ENCODE assay signal across 8 cellular contexts in genomic region chr1:199041173-199041914, GRCh38.
A peak's percentile ranks its signal among the peaks of the same experiment; 100 is the strongest.
DNase-seq lines count a peak whose midpoint lies in the region; ATAC-seq and TF ChIP-seq lines count a peak whose summit lies in the region.
"Had no signal": no experiment of that assay in that cellular context is flagged by ENCODE, and none has a peak within 500 bp of the region (broad histone marks: within the 10 kb centered on the region; RNA-seq: fewer than 3 reads in every experiment).

No MANE protein-coding gene starts in this region.

- H2AFZ ChIP-seq in OCI-LY3 (ENCODE audit: low read depth, low read length): peak overlapping the region; percentile 4; the same call in 1 of the 2 replicates

- peak overlapping the region in 5 of 8 donors; percentile 31 to 63 (median 47) for H3K4me3 Mint-ChIP-seq in naive B cell

- H3K27ac Mint-ChIP-seq in naive B cell: peak overlapping the region in 1 of 6 donors; percentile 3

- ATAC-seq in GM19023 (IDR thresholded peaks at IDR 0.05; ENCODE audit: unreplicated experiment): peak; percentile 98
- peak; percentile 99 for ATAC-seq in HG02884 (IDR thresholded peaks at IDR 0.05; ENCODE audit: unreplicated experiment)
- peak; percentile 86 to 98 for ATAC-seq in naive B cell (ENCODE audit: low read depth in 2 of 2)

- no peaks in the 10 kb centered on the region for H3K9me3 ChIP-seq in OCI-LY3 (ENCODE audit: insufficient read depth, low read length)
- H3K9me3 ChIP-seq: SJSA1 had no signal

- no peaks in the 10 kb centered on the region for H3K9me3 Mint-ChIP-seq in naive B cell

- DNase-seq in naive B cell (peak; percentile 49), HPDE6-E6E7 (ENCODE audit: extremely low spot score) (no peak), NCI-H446 treated with DMSO at 0.1 percent for 48 hours (lab: John Stamatoyannopoulos, UW) (no peak), dedifferentiated amniotic fluid mesenchymal stem cell (ENCODE audit: extremely low spot score) (no peak)

- peaks cover 19% of the 10 kb centered on the region for H3K4me1 ChIP-seq in OCI-LY3 (ENCODE audit: low read length)
- H3K4me1 ChIP-seq: SJSA1 had no signal

- peak overlapping the region; percentile 7; the same call in 1 of the 2 replicates for H3K27ac ChIP-seq in OCI-LY3 (ENCODE audit: low read length)
- H3K27ac ChIP-seq: SJSA1 had no signal

- H3K36me3 ChIP-seq in OCI-LY3 (replicated peaks; ENCODE audit: low read depth, low read length): no peaks in the 10 kb centered on the region
- H3K36me3 ChIP-seq: SJSA1 had no signal

- H3K36me3 Mint-ChIP-seq in naive B cell: no peaks in the 10 kb centered on the region

- H3K9ac ChIP-seq in OCI-LY3 (ENCODE audit: low read length): no peak overlapping the region

- no peaks in the 10 kb centered on the region for H3K79me2 ChIP-seq in OCI-LY3 (ENCODE audit: low read length)

- no peak overlapping the region for H3K4me3 ChIP-seq in OCI-LY3 (ENCODE audit: low read length)
- H3K4me3 ChIP-seq: SJSA1 had no signal

- H3K4me1 Mint-ChIP-seq in naive B cell: peaks cover 13 to 35% (median 18%) of the 10 kb centered on the region in 3 donors

- H3K27me3 ChIP-seq in OCI-LY3 (ENCODE audit: low read depth, low read length): no peaks in the 10 kb centered on the region
- H3K27me3 ChIP-seq: SJSA1 had no signal

- peak overlapping the region; percentile 43 for H3K4me2 ChIP-seq in OCI-LY3 (ENCODE audit: low read length)

- peaks cover 0 to 24% (median 6%) of the 10 kb centered on the region in 3 donors for H3K27me3 Mint-ChIP-seq in naive B cell

- TF ChIP-seq CTCF in OCI-LY3 (IDR thresholded peaks at IDR 0.05; ENCODE audit: low read depth, low read length): no peak

- H4K20me1 ChIP-seq in OCI-LY3 (ENCODE audit: insufficient read depth, low read length): no peaks in the 10 kb centered on the region
